8 cellular contexts compared by ENCODE assay signal in the genomic region with DNA sequence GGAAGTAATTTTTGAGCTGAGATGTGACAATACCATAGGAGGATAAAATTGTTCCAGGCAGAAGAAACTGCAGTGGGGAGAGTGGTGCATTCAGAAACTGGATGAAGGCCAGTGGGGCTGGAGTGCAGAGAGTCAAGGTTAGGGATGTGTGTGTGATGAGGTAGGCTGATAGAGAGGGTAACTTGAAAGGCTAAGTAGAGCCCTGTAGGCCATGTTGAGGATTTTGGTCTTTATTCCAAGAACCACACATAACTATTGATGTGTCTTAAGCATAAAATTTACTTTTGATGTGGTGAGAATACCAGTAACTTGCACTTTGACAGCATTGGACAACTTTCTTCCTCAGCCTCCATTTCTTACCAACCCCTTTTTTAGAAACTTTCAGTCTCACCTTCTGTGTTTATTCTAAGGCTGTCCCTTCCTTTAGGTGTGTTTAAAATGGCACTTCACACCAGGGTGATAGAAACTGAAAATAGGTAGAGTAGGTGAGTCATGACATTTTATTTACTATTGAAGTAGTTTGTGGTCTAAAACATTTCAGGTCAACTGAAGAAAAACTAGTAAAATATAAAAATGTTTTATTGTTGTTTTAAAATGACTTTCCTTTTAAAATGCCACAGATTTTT. TPM values are rescaled to one million over a fixed set of nuclear protein-coding genes. Genes with fewer than 3 reads are reported as not detected.
DNase-seq lines count a peak whose midpoint lies in the region; ATAC-seq lines count a peak whose summit lies in the region.

No MANE protein-coding gene starts in this region.

- peaks cover 1% of the 10 kb centered on the region for H3K36me3 Mint-ChIP-seq in activated CD4-positive, alpha-beta T cell treated with anti-CD3 and anti-CD28 coated beads for 36 hours (ENCODE audit: low read depth)
- H3K36me3 Mint-ChIP-seq in naive thymus-derived CD8-positive, alpha-beta T cell: peaks cover 0 to 9% (median 8%) of the 10 kb centered on the region in 3 donors
- H3K36me3 Mint-ChIP-seq in effector memory CD8-positive, alpha-beta T cell (ENCODE audit: insufficient read depth): peaks cover 4% of the 10 kb centered on the region

- POLR2A ChIA-PET in activated CD4-positive, alpha-beta T cell treated with anti-CD3 and anti-CD28 coated beads for 36 hours (lab: Charles Lee): interaction anchor here (0.7 kb wide), 1 partner anchor 52 kb away, joined by 3 read pairs; no protein-coding TSS in a partner anchor
- POLR2A ChIA-PET in naive thymus-derived CD8-positive, alpha-beta T cell (lab: Charles Lee): no interaction called here

- ATAC-seq in activated CD4-positive, alpha-beta T cell treated with anti-CD3 and anti-CD28 coated beads for 36 hours: peak; percentile 93
- ATAC-seq in GM21737 (IDR thresholded peaks at IDR 0.05; ENCODE audit: unreplicated experiment) (peak; percentile 94), HG03469 (IDR thresholded peaks at IDR 0.05; ENCODE audit: unreplicated experiment) (peak; percentile 84)
- ATAC-seq in naive thymus-derived CD8-positive, alpha-beta T cell: peak in 1 of 2 donors; percentile 51
- ATAC-seq in effector memory CD8-positive, alpha-beta T cell (replicated peaks): no peak

- H3K4me3 Mint-ChIP-seq in activated CD4-positive, alpha-beta T cell treated with anti-CD3 and anti-CD28 coated beads for 36 hours: no peak overlapping the region
- H3K4me3 Mint-ChIP-seq in naive thymus-derived CD8-positive, alpha-beta T cell: peak overlapping the region in 6 of 10 donors; percentile 3 to 61 (median 16)
- H3K4me3 Mint-ChIP-seq in effector memory CD8-positive, alpha-beta T cell: no peak overlapping the region

- peak; percentile 6 for DNase-seq in activated CD4-positive, alpha-beta T cell treated with anti-CD3 and anti-CD28 coated beads for 36 hours
- no peak for DNase-seq in activated CD4-positive, alpha-beta T cell treated with anti-CD3 and anti-CD28 coated beads, Interleukin-2, amount 50 U/mL, for 48 hours
- peak in 2 of 10 donors; percentile 5 to 12 for DNase-seq in naive thymus-derived CD8-positive, alpha-beta T cell
- DNase-seq in effector memory CD8-positive, alpha-beta T cell: no peak
- DNase-seq in HuH-7.5 (ENCODE audit: low spot score) (no peak), OCI-M1 (lab: John Stamatoyannopoulos, UW) (no peak)

- no peaks in the 10 kb centered on the region for H3K27me3 Mint-ChIP-seq in activated CD4-positive, alpha-beta T cell treated with anti-CD3 and anti-CD28 coated beads for 36 hours
- H3K27me3 Mint-ChIP-seq in naive thymus-derived CD8-positive, alpha-beta T cell: no peaks in the 10 kb centered on the region
- no peaks in the 10 kb centered on the region for H3K27me3 Mint-ChIP-seq in effector memory CD8-positive, alpha-beta T cell

- H3K4me1 Mint-ChIP-seq in activated CD4-positive, alpha-beta T cell treated with anti-CD3 and anti-CD28 coated beads for 36 hours: peaks cover 31% of the 10 kb centered on the region
- peaks cover 24 to 54% (median 37%) of the 10 kb centered on the region in 4 donors for H3K4me1 Mint-ChIP-seq in naive thymus-derived CD8-positive, alpha-beta T cell
- H3K4me1 Mint-ChIP-seq in effector memory CD8-positive, alpha-beta T cell (ENCODE audit: low read depth in 2 of 2): peaks cover 12 to 34% of the 10 kb centered on the region in 2 donors

- peak overlapping the region; percentile 7 for H3K27ac Mint-ChIP-seq in activated CD4-positive, alpha-beta T cell treated with anti-CD3 and anti-CD28 coated beads for 36 hours
- H3K27ac Mint-ChIP-seq in naive thymus-derived CD8-positive, alpha-beta T cell: peak overlapping the region in 3 of 10 donors; percentile 18 to 55 (median 34)
- no peak overlapping the region for H3K27ac Mint-ChIP-seq in effector memory CD8-positive, alpha-beta T cell

- intact Hi-C loops in activated CD4-positive, alpha-beta T cell treated with anti-CD3 and anti-CD28 coated beads for 36 hours (cut with DNase I, micrococcal nuclease): no loop called here

- CTCF ChIA-PET in activated CD4-positive, alpha-beta T cell treated with anti-CD3 and anti-CD28 coated beads for 36 hours (lab: Charles Lee): interaction anchor here (1.3 kb wide), 1 partner anchor 9 kb away, joined by 5 read pairs; no protein-coding TSS in a partner anchor

- no peaks in the 10 kb centered on the region for H3K9me3 Mint-ChIP-seq in activated CD4-positive, alpha-beta T cell treated with anti-CD3 and anti-CD28 coated beads for 36 hours (ENCODE audit: low read depth)
- no peaks in the 10 kb centered on the region for H3K9me3 Mint-ChIP-seq in naive thymus-derived CD8-positive, alpha-beta T cell
- no peaks in the 10 kb centered on the region for H3K9me3 Mint-ChIP-seq in effector memory CD8-positive, alpha-beta T cell

RNA-seq across cellular contexts. Expression of a gene that starts 22.6 kb away (rescaled TPM):
- total RNA-seq in activated CD4-positive, alpha-beta T cell treated with anti-CD3 and anti-CD28 coated beads for 36 hours: 10 to 100 TPM; 22.6 to 28.6 TPM
- 10 to 100 TPM in 1 of 2 experiments, 1 to 10 TPM in 1; 8.3 to 11.3 TPM for total RNA-seq in naive thymus-derived CD8-positive, alpha-beta T cell
- polyA plus RNA-seq in naive thymus-derived CD8-positive, alpha-beta T cell: 10 to 100 TPM; 16.5 to 20.0 (median 19.2) TPM

Comparison
In these comparisons a context has a peak if more than half of its experiments do, and no peak if none do; other contexts are left out.
1. H3K4me3 Mint-ChIP-seq: peak in naive thymus-derived CD8-positive, alpha-beta T cell (6 of 10); none in activated CD4-positive, alpha-beta T cell treated with anti-CD3 and anti-CD28 coated beads for 36 hours (single experiment) and effector memory CD8-positive, alpha-beta T cell (0 of 2).